ENCODE assay signal across 8 cellular contexts in the genomic region with DNA sequence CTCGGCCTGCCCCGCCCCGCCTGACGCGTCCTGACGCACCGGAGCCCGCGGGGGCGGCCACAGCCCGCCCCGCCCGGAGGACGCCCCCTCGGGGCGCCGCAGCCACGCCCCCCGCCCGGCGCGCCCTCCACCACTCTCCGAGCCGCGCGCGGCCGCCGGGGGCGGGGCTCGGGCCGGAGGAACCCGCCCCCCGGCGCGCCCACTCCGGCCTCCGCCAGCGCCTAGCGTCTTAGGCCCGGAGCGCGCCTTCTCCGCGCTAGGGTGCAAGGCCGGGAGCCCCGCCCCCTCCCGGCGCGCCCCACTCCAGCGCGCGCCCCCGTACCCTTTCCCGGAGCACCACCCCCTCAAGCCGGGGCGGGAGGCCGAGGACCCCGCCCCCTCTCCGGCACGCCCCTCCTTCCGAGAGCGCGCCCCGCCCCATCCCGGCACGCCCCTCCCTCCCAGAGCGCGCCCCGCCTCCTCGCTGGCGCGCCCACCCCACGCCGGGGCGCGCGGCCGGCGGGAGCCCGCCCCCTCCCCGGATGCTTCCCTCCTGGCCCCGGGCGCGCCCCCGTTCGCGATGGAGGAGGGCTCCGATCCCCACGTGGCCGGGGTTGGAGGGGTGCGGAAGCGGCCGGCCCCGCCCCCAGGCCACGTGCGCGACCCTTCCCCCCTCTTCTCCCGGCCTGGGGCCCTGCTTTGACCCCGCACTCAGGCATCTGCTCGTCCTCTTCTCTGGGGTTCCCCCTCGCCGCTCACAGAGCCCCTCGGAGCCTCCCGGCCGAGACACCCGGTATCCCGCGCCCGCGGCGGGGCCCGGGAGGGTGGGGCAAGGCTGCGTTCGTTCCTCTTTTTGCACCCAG. TPM values are rescaled to one million over a fixed set of nuclear protein-coding genes. Genes with fewer than 3 reads are reported as not detected.
DNase-seq lines count a peak whose midpoint lies in the region; ATAC-seq, FAIRE-seq and TF ChIP-seq lines count a peak whose summit lies in the region.

No MANE protein-coding gene starts in this region.

- no peaks in the 10 kb centered on the region for H3K27me3 ChIP-seq in CD8-positive, alpha-beta T cell (ENCODE audit: insufficient read depth, low read length)
- no peaks in the 10 kb centered on the region for H3K27me3 ChIP-seq in HL-60 (ENCODE audit: insufficient read depth, poor library complexity, severe bottlenecking)
- peaks cover 0 to 15% (median 6%) of the 10 kb centered on the region in 4 experiments; a peak in 5 of 7 replicates for H3K27me3 ChIP-seq in H1 (replicated peaks in 1 of 4; ENCODE audit: control insufficient read depth in 3 of 4, extremely low read depth in 1 of 4, insufficient read depth in 3 of 4, low read length in 3 of 4)

- peaks cover 43% of the 10 kb centered on the region for H3K4me1 ChIP-seq in CD8-positive, alpha-beta T cell (ENCODE audit: insufficient read depth, low read length)
- H3K4me1 ChIP-seq in H1 (replicated peaks in 1 of 4; ENCODE audit: control insufficient read depth in 3 of 4, insufficient read depth in 4 of 4, low read length in 3 of 4) = peaks cover 0 to 35% (median 23%) of the 10 kb centered on the region in 4 experiments; a peak in 6 of 7 replicates

- H3K9me3 ChIP-seq in CD8-positive, alpha-beta T cell (ENCODE audit: low read length) = no peaks in the 10 kb centered on the region
- no peaks in the 10 kb centered on the region for H3K9me3 ChIP-seq in H1 (ENCODE audit: insufficient read depth in 2 of 2, low read depth in 1 of 2, low read length in 1 of 2)

- peaks cover 34% of the 10 kb centered on the region for H3K4me1 Mint-ChIP-seq in CD8-positive, alpha-beta T cell (ENCODE audit: low read depth)
- H3K4me1 Mint-ChIP-seq in activated CD8-positive, alpha-beta memory T cell treated with anti-CD3 and anti-CD28 coated beads, Interleukin-2, amount 10 ng/mL, durations not matched to agents 7 days and 5 days = peaks cover 34% of the 10 kb centered on the region
- peaks cover 23% of the 10 kb centered on the region for H3K4me1 Mint-ChIP-seq in mesothelial cell of epicardium

- peaks cover 6% of the 10 kb centered on the region for H3K36me3 Mint-ChIP-seq in CD8-positive, alpha-beta T cell
- H3K36me3 Mint-ChIP-seq in activated CD8-positive, alpha-beta memory T cell treated with anti-CD3 and anti-CD28 coated beads, Interleukin-2, amount 10 ng/mL, durations not matched to agents 7 days and 5 days = no peaks in the 10 kb centered on the region
- H3K36me3 Mint-ChIP-seq in mesothelial cell of epicardium = no peaks in the 10 kb centered on the region

- peak overlapping the region; percentile 81 for H2BK5ac ChIP-seq in H1 (ENCODE audit: low read depth, low read length)

- no peak overlapping the region for H2BK20ac ChIP-seq in H1 (ENCODE audit: low read length)

- no peaks in the 10 kb centered on the region for H3K9me3 Mint-ChIP-seq in CD8-positive, alpha-beta T cell
- H3K9me3 Mint-ChIP-seq in activated CD8-positive, alpha-beta memory T cell treated with anti-CD3 and anti-CD28 coated beads, Interleukin-2, amount 10 ng/mL, durations not matched to agents 7 days and 5 days (ENCODE audit: low read depth) = no peaks in the 10 kb centered on the region
- no peaks in the 10 kb centered on the region for H3K9me3 Mint-ChIP-seq in mesothelial cell of epicardium

- CTCF ChIA-PET in CD8-positive, alpha-beta T cell (lab: Charles Lee) = interaction anchor here (0.6 to 2.1 kb wide), 7 partner anchors 11 to 153 kb away, joined by 3 to 10 read pairs (median 4); no protein-coding TSS in a partner anchor
- CTCF ChIA-PET in activated CD8-positive, alpha-beta memory T cell treated with anti-CD3 and anti-CD28 coated beads, Interleukin-2, amount 10 ng/mL, durations not matched to agents 7 days and 5 days (lab: Charles Lee) = interaction anchor here (0.7 to 3.6 kb wide), 16 partner anchors 9 to 78 kb away, joined by 3 to 25 read pairs (median 6); a partner anchor contains a TSS
- CTCF ChIA-PET in H1 (lab: Charles Lee; ENCODE audit: partially characterized antibody) = interaction anchor here (0.5 to 2.6 kb wide), 14 partner anchors 12 to 449 kb away, joined by 3 to 12 read pairs (median 4); no protein-coding TSS in a partner anchor

- peaks cover 5% of the 10 kb centered on the region; the same call in 1 of the 2 replicates for H3K23me2 ChIP-seq in H1 (ENCODE audit: low read depth, low read length)

- DNase-seq in CD8-positive, alpha-beta T cell = peak; percentile 80 to 96 (median 91)
- DNase-seq in HL-60 (ENCODE audit: low read depth in 1 of 2, low spot score in 1 of 2) = peak; percentile 91 to 92
- DNase-seq in NOMO-1 (lab: John Stamatoyannopoulos, UW; ENCODE audit: unreplicated experiment in 2 of 2) = peak; percentile 89 to 95
- DNase-seq in activated CD8-positive, alpha-beta memory T cell treated with anti-CD3 and anti-CD28 coated beads, Interleukin-2, amount 10 ng/mL, durations not matched to agents 7 days and 5 days = peak; percentile 95
- peak in 1 of 2 experiments; percentile 94 for DNase-seq in H1 (ENCODE audit: low read depth in 1 of 2, low spot score in 2 of 2)
- peak; percentile 93 to 94 for DNase-seq in mesothelial cell of epicardium (ENCODE audit: low spot score in 2 of 2, unreplicated experiment in 2 of 2)
- peak; percentile 92 for DNase-seq in stimulated activated CD8-positive, alpha-beta memory T cell treated with anti-CD3 and anti-CD28 coated beads, Interleukin-15, amount 100 ng/mL, for 24 hours (ENCODE audit: low read depth)

- H4K20me1 ChIP-seq in H1 (replicated peaks in 1 of 2; ENCODE audit: control insufficient read depth in 1 of 2, insufficient read depth in 2 of 2, low read length in 2 of 2) = peaks cover 22 to 38% of the 10 kb centered on the region in 2 experiments

- peak overlapping the region; percentile 42 for H4K91ac ChIP-seq in H1 (replicated peaks; ENCODE audit: insufficient read length, low read length)

- H3K4me2 ChIP-seq in H1 (ENCODE audit: insufficient read depth in 1 of 2, low read depth in 2 of 2, low read length in 2 of 2) = peak overlapping the region; percentile 32 to 89; a peak in 3 of 4 replicates

- H3K27ac ChIP-seq in CD8-positive, alpha-beta T cell (ENCODE audit: low read depth, low read length) = peak overlapping the region; percentile 71
- H3K27ac ChIP-seq in HL-60 (replicated peaks) (peak overlapping the region; percentile 100), H1 (ENCODE audit: low read depth, low read length) (peak overlapping the region; percentile 75)

- no peaks in the 10 kb centered on the region for H3K36me3 ChIP-seq in CD8-positive, alpha-beta T cell (ENCODE audit: insufficient read depth, low read length)
- no peaks in the 10 kb centered on the region for H3K36me3 ChIP-seq in H1 (ENCODE audit: control insufficient read depth in 2 of 4, insufficient read depth in 4 of 4, low read length in 3 of 4)

- no peak for TF ChIP-seq RAD21 in H1 (IDR thresholded peaks at IDR 0.05 in 1 of 2, conservative IDR thresholded peaks at IDR 0.05 in 1 of 2; ENCODE audit: low read depth in 2 of 2, low read length in 2 of 2)

- no peak overlapping the region for H2BK15ac ChIP-seq in H1 (ENCODE audit: low read length)

- intact Hi-C loops in CD8-positive, alpha-beta T cell (cut with DNase I, micrococcal nuclease) = loop anchor here (1.0 to 5.0 kb wide), 17 partner anchors 10 to 1643 kb away; a partner anchor contains a TSS

- peak overlapping the region; percentile 10 to 91 (median 76) for H3K9ac ChIP-seq in H1 (replicated peaks in 1 of 4; ENCODE audit: extremely low read depth in 1 of 4, low read depth in 3 of 4, low read length in 3 of 4)

- H3K23ac ChIP-seq in H1 (ENCODE audit: insufficient read length) = no peak overlapping the region

- H3K18ac ChIP-seq in H1 (ENCODE audit: extremely low read depth, low read length) = peak overlapping the region; percentile 71

- H2AFZ ChIP-seq in H1 (ENCODE audit: low read length) = no peak overlapping the region

- H3K27me3 Mint-ChIP-seq in CD8-positive, alpha-beta T cell (ENCODE audit: low read depth) = no peaks in the 10 kb centered on the region
- H3K27me3 Mint-ChIP-seq in activated CD8-positive, alpha-beta memory T cell treated with anti-CD3 and anti-CD28 coated beads, Interleukin-2, amount 10 ng/mL, durations not matched to agents 7 days and 5 days = no peaks in the 10 kb centered on the region
- peaks cover 13% of the 10 kb centered on the region for H3K27me3 Mint-ChIP-seq in mesothelial cell of epicardium (ENCODE audit: low read depth)

- peak; percentile 71 for ATAC-seq in CD8-positive, alpha-beta T cell
- peak; percentile 53 for ATAC-seq in GM19463 (IDR thresholded peaks at IDR 0.05; ENCODE audit: unreplicated experiment)
- ATAC-seq in activated CD8-positive, alpha-beta memory T cell treated with anti-CD3 and anti-CD28 coated beads, Interleukin-2, amount 10 ng/mL, durations not matched to agents 7 days and 5 days = peak; percentile 79

- H3K27ac Mint-ChIP-seq in CD8-positive, alpha-beta T cell = peak overlapping the region; percentile 57
- H3K27ac Mint-ChIP-seq in activated CD8-positive, alpha-beta memory T cell treated with anti-CD3 and anti-CD28 coated beads, Interleukin-2, amount 10 ng/mL, durations not matched to agents 7 days and 5 days = peak overlapping the region; percentile 78
- no peak overlapping the region for H3K27ac Mint-ChIP-seq in mesothelial cell of epicardium

- no peak overlapping the region for H3K14ac ChIP-seq in H1 (ENCODE audit: insufficient read length)

- TF ChIP-seq EP300 in H1 (IDR thresholded peaks at IDR 0.05; ENCODE audit: borderline replicate concordance in 1 of 2, low read depth in 2 of 2, low read length in 2 of 2) = no peak

- WGBS in H1 (ENCODE audit: extremely low coverage in 1 of 2, insufficient coverage in 1 of 2, insufficient read length in 1 of 2, insufficient replicate concordance in 2 of 2, low coverage in 1 of 2, low lambda C conversion rate in 2 of 2, missing lambda C conversion rate in 1 of 2), 2 experiments = 2% methylated on average over 14 of the region's 115 CpGs; no CpG with 5 or more reads in 1 of the 2 experiments

- H3K4me3 ChIP-seq in CD8-positive, alpha-beta T cell (ENCODE audit: low read depth, low read length) = peak overlapping the region; percentile 96
- H3K4me3 ChIP-seq in HL-60 (replicated peaks; ENCODE audit: insufficient read depth, low read length) (peak overlapping the region; percentile 51), H1 (ENCODE audit: extremely low read depth in 1 of 4, insufficient read depth in 2 of 4, low read depth in 3 of 4, low read length in 4 of 4) (peak overlapping the region; percentile 66 to 96 (median 72))

- POLR2A ChIA-PET in CD8-positive, alpha-beta T cell (lab: Charles Lee) = interaction anchor here (0.5 to 1.6 kb wide), 5 partner anchors 11 to 153 kb away, joined by 3 to 13 read pairs (median 5); no protein-coding TSS in a partner anchor
- POLR2A ChIA-PET in H1 (lab: Charles Lee; ENCODE audit: partially characterized antibody) = interaction anchor here (0.9 to 1.6 kb wide), 10 partner anchors 9 to 612 kb away, joined by 3 to 10 read pairs (median 6); a partner anchor contains a TSS

- no peak overlapping the region for H3K4ac ChIP-seq in H1 (replicated peaks; ENCODE audit: insufficient read length, low read depth, low read length)

- H2BK12ac ChIP-seq in H1 (ENCODE audit: low read depth, low read length) = no peak overlapping the region

- H2BK120ac ChIP-seq in H1 (replicated peaks; ENCODE audit: low read depth, low read length) = no peak overlapping the region

- peak overlapping the region; percentile 77 for H3K56ac ChIP-seq in H1 (replicated peaks; ENCODE audit: insufficient read length, low read depth, low read length)

- peak overlapping the region; percentile 80 for H3K4me3 Mint-ChIP-seq in CD8-positive, alpha-beta T cell
- peak overlapping the region; percentile 69 for H3K4me3 Mint-ChIP-seq in activated CD8-positive, alpha-beta memory T cell treated with anti-CD3 and anti-CD28 coated beads, Interleukin-2, amount 10 ng/mL, durations not matched to agents 7 days and 5 days
- H3K4me3 Mint-ChIP-seq in mesothelial cell of epicardium = peak overlapping the region; percentile 70

- peak overlapping the region; percentile 87; the same call in 1 of the 2 replicates for H4K8ac ChIP-seq in H1 (ENCODE audit: extremely low read depth, insufficient read depth, low read length)

- no peak overlapping the region for H2AK5ac ChIP-seq in H1 (ENCODE audit: low read depth, low read length)

- H3K79me1 ChIP-seq in H1 (ENCODE audit: low read depth, low read length) = 0 out of 2 replicates have a peak, but pooled peaks cover 5% of the 10 kb centered on the region

- peak in 1 of 2 experiments; percentile 42; a peak in 1 of 3 replicates for TF ChIP-seq POLR2A in H1 (IDR thresholded peaks at IDR 0.05; ENCODE audit: control extremely low read depth in 1 of 2, low read depth in 2 of 2, low read length in 2 of 2)

- FAIRE-seq in H1 (lab: Jason Lieb, UNC) = no peak

- no peak for TF ChIP-seq CTCF in CD8-positive, alpha-beta T cell (IDR thresholded peaks at IDR 0.05)
- no peak for TF ChIP-seq CTCF in HL-60 (IDR thresholded peaks at IDR 0.05; ENCODE audit: insufficient read depth, low read length)
- no peak for TF ChIP-seq CTCF in H1 (IDR thresholded peaks at IDR 0.05; ENCODE audit: control extremely low read depth in 1 of 3, insufficient read depth in 1 of 3, low read depth in 1 of 3, low read length in 3 of 3)
- TF ChIP-seq CTCF in mesothelial cell of epicardium (IDR thresholded peaks at IDR 0.05; ENCODE audit: unreplicated experiment) = no peak

- H4K5ac ChIP-seq in H1 (ENCODE audit: insufficient read length, low read depth, low read length) = peak overlapping the region; percentile 83

- H3K79me2 ChIP-seq in H1 (ENCODE audit: control insufficient read depth in 1 of 2, insufficient read depth in 2 of 2, low read length in 2 of 2) = peaks cover 18 to 37% of the 10 kb centered on the region in 2 experiments; a peak in 3 of 4 replicates

RNA-seq across cellular contexts. Expression of a gene that starts 0.5 kb away (rescaled TPM):
- 10 to 100 TPM; 85.7 to 88.7 TPM for total RNA-seq in CD8-positive, alpha-beta T cell
- total RNA-seq in activated CD8-positive, alpha-beta memory T cell treated with anti-CD3 and anti-CD28 coated beads, Interleukin-2, amount 10 ng/mL, durations not matched to agents 7 days and 5 days = 10 to 100 TPM; 22.6 to 28.1 TPM
- total RNA-seq in H1 (2021; fragmentation: NEBNext Ultra II Directional; extraction: Animal tissue kit (Norgen Biotek cat#: 25700)) = 45.9 and 53.2 TPM in 2 replicates
- 14.3 and 44.7 TPM in 2 replicates for polyA plus RNA-seq in H1 (2011; rRNA removed)
- 15.0 TPM for polyA plus RNA-seq in H1 (2011; cell fraction: cytosol; rRNA removed)
- polyA plus RNA-seq in H1 (2011; cell fraction: nucleus; rRNA removed) = 29.0 TPM
- polyA plus RNA-seq in H1 (2012, experiment 1 of 2) = 15.6 to 26.7 TPM (median 23.8 TPM) in 4 replicates
- polyA plus RNA-seq in H1 (2012, experiment 2 of 2) = 21.5 TPM
- 27.2 TPM for polyA plus RNA-seq in H1 (2013, experiment 1 of 2)
- polyA plus RNA-seq in H1 (2013, experiment 2 of 2) = 28.5 TPM
- 1.1 and 2.2 TPM in 2 replicates for polyA minus RNA-seq in H1 (2011; rRNA and poly(A)+ RNA removed)
- polyA minus RNA-seq in H1 (2011; cell fraction: cytosol; rRNA and poly(A)+ RNA removed) = 32.1 TPM
- 10.4 TPM for polyA minus RNA-seq in H1 (2011; cell fraction: nucleus; rRNA and poly(A)+ RNA removed)
- total RNA-seq in mesothelial cell of epicardium = 22.0 to 24.1 TPM (median 23.5 TPM) in 3 replicates

RNA-seq across cellular contexts. Expression of a gene that starts 15.6 kb away (rescaled TPM):
- total RNA-seq in CD8-positive, alpha-beta T cell = 100 to 1,000 TPM; 143 to 152 TPM
- total RNA-seq in activated CD8-positive, alpha-beta memory T cell treated with anti-CD3 and anti-CD28 coated beads, Interleukin-2, amount 10 ng/mL, durations not matched to agents 7 days and 5 days = 10 to 100 TPM; 58.4 to 68.4 TPM
- 42.4 and 44.3 TPM in 2 replicates for total RNA-seq in H1 (2021; fragmentation: NEBNext Ultra II Directional; extraction: Animal tissue kit (Norgen Biotek cat#: 25700))
- 44.3 and 69.6 TPM in 2 replicates for polyA plus RNA-seq in H1 (2011; rRNA removed)
- polyA plus RNA-seq in H1 (2011; cell fraction: cytosol; rRNA removed) = 21.3 TPM
- 69.2 TPM for polyA plus RNA-seq in H1 (2011; cell fraction: nucleus; rRNA removed)
- polyA plus RNA-seq in H1 (2012, experiment 1 of 2) = 35.1 to 44.9 TPM (median 43.7 TPM) in 4 replicates
- 33.4 TPM for polyA plus RNA-seq in H1 (2012, experiment 2 of 2)
- polyA plus RNA-seq in H1 (2013, experiment 1 of 2) = 22.8 TPM
- polyA plus RNA-seq in H1 (2013, experiment 2 of 2) = 21.3 TPM
- polyA minus RNA-seq in H1 (2011; rRNA and poly(A)+ RNA removed) = 18.8 and 19.5 TPM in 2 replicates
- polyA minus RNA-seq in H1 (2011; cell fraction: cytosol; rRNA and poly(A)+ RNA removed) = 24.8 TPM
- polyA minus RNA-seq in H1 (2011; cell fraction: nucleus; rRNA and poly(A)+ RNA removed) = 20.1 TPM
- 41.6 to 46.6 TPM (median 44.3 TPM) in 3 replicates for total RNA-seq in mesothelial cell of epicardium

RNA-seq across cellular contexts. Expression of a gene that starts 21.4 kb away (rescaled TPM):
- total RNA-seq in CD8-positive, alpha-beta T cell = 100 to 1,000 TPM; 204 TPM
- total RNA-seq in activated CD8-positive, alpha-beta memory T cell treated with anti-CD3 and anti-CD28 coated beads, Interleukin-2, amount 10 ng/mL, durations not matched to agents 7 days and 5 days = 100 to 1,000 TPM; 156 to 189 TPM
- 41.2 and 45.3 TPM in 2 replicates for total RNA-seq in H1 (2021; fragmentation: NEBNext Ultra II Directional; extraction: Animal tissue kit (Norgen Biotek cat#: 25700))
- 87.4 and 98.0 TPM in 2 replicates for polyA plus RNA-seq in H1 (2011; rRNA removed)
- 60.4 TPM for polyA plus RNA-seq in H1 (2011; cell fraction: cytosol; rRNA removed)
- polyA plus RNA-seq in H1 (2011; cell fraction: nucleus; rRNA removed) = 86.1 TPM
- polyA plus RNA-seq in H1 (2012, experiment 1 of 2) = 15.8 to 35.0 TPM (median 33.1 TPM) in 4 replicates
- 33.7 TPM for polyA plus RNA-seq in H1 (2012, experiment 2 of 2)
- polyA plus RNA-seq in H1 (2013, experiment 1 of 2) = 35.1 TPM
- polyA plus RNA-seq in H1 (2013, experiment 2 of 2) = 34.7 TPM
- 8.1 and 11.4 TPM in 2 replicates for polyA minus RNA-seq in H1 (2011; rRNA and poly(A)+ RNA removed)
- polyA minus RNA-seq in H1 (2011; cell fraction: cytosol; rRNA and poly(A)+ RNA removed) = 24.5 TPM
- 18.1 TPM for polyA minus RNA-seq in H1 (2011; cell fraction: nucleus; rRNA and poly(A)+ RNA removed)
- 59.4 to 67.2 TPM (median 62.0 TPM) in 3 replicates for total RNA-seq in mesothelial cell of epicardium

RNA-seq across cellular contexts. Expression of a gene that starts 41.3 kb away (rescaled TPM):
- 1 to 10 TPM; 6.4 to 7.3 TPM for total RNA-seq in CD8-positive, alpha-beta T cell
- 10 to 100 TPM in 1 of 2 experiments, 1 to 10 TPM in 1; 9.3 to 11.4 TPM for total RNA-seq in activated CD8-positive, alpha-beta memory T cell treated with anti-CD3 and anti-CD28 coated beads, Interleukin-2, amount 10 ng/mL, durations not matched to agents 7 days and 5 days
- 10.2 and 10.8 TPM in 2 replicates for total RNA-seq in H1 (2021; fragmentation: NEBNext Ultra II Directional; extraction: Animal tissue kit (Norgen Biotek cat#: 25700))
- 5.4 and 9.8 TPM in 2 replicates for polyA plus RNA-seq in H1 (2011; rRNA removed)
- polyA plus RNA-seq in H1 (2011; cell fraction: cytosol; rRNA removed) = 3.8 TPM
- polyA plus RNA-seq in H1 (2011; cell fraction: nucleus; rRNA removed) = 8.3 TPM
- 2.4 to 6.3 TPM (median 5.5 TPM) in 4 replicates for polyA plus RNA-seq in H1 (2012, experiment 1 of 2)
- 4.1 TPM for polyA plus RNA-seq in H1 (2012, experiment 2 of 2)
- 7.0 TPM for polyA plus RNA-seq in H1 (2013, experiment 1 of 2)
- polyA plus RNA-seq in H1 (2013, experiment 2 of 2) = 6.6 TPM
- polyA minus RNA-seq in H1 (2011; rRNA and poly(A)+ RNA removed) = 1.0 TPM in 1 of 2 replicates, not detected in the other
- polyA minus RNA-seq in H1 (2011; cell fraction: cytosol; rRNA and poly(A)+ RNA removed) = 7.4 TPM
- polyA minus RNA-seq in H1 (2011; cell fraction: nucleus; rRNA and poly(A)+ RNA removed) = 7.8 TPM
- total RNA-seq in mesothelial cell of epicardium = 14.2 to 17.2 TPM (median 15.5 TPM) in 3 replicates

RNA-seq across cellular contexts. Expression of a gene that starts 41.3 kb away (rescaled TPM):
- total RNA-seq in CD8-positive, alpha-beta T cell = 10 to 100 TPM; 18.5 to 19.2 TPM
- total RNA-seq in activated CD8-positive, alpha-beta memory T cell treated with anti-CD3 and anti-CD28 coated beads, Interleukin-2, amount 10 ng/mL, durations not matched to agents 7 days and 5 days = 10 to 100 TPM; 32.9 to 34.8 TPM
- 61.4 and 65.7 TPM in 2 replicates for total RNA-seq in H1 (2021; fragmentation: NEBNext Ultra II Directional; extraction: Animal tissue kit (Norgen Biotek cat#: 25700))
- polyA plus RNA-seq in H1 (2011; rRNA removed) = 17.1 and 39.6 TPM in 2 replicates
- polyA plus RNA-seq in H1 (2011; cell fraction: cytosol; rRNA removed) = 24.4 TPM
- polyA plus RNA-seq in H1 (2011; cell fraction: nucleus; rRNA removed) = 75.6 TPM
- 35.8 to 66.0 TPM (median 58.3 TPM) in 4 replicates for polyA plus RNA-seq in H1 (2012, experiment 1 of 2)
- 37.8 TPM for polyA plus RNA-seq in H1 (2012, experiment 2 of 2)
- polyA plus RNA-seq in H1 (2013, experiment 1 of 2) = 58.4 TPM
- polyA plus RNA-seq in H1 (2013, experiment 2 of 2) = 60.6 TPM
- polyA minus RNA-seq in H1 (2011; rRNA and poly(A)+ RNA removed) = 20.5 TPM in 2 replicates
- 26.4 TPM for polyA minus RNA-seq in H1 (2011; cell fraction: cytosol; rRNA and poly(A)+ RNA removed)
- 39.3 TPM for polyA minus RNA-seq in H1 (2011; cell fraction: nucleus; rRNA and poly(A)+ RNA removed)
- 93.5 to 97.7 TPM (median 93.5 TPM) in 3 replicates for total RNA-seq in mesothelial cell of epicardium
